Comparison of ENCODE assay signal across 8 cellular contexts in genomic region chr1:208242186-208242585, GRCh38. TPM values are rescaled to one million over a fixed set of nuclear protein-coding genes. Genes with fewer than 3 reads are reported as not detected.
DNase-seq lines count a peak whose midpoint lies in the region; ATAC-seq and TF ChIP-seq lines count a peak whose summit lies in the region.

No MANE protein-coding gene starts in this region.

- no peaks in the 10 kb centered on the region for H3K9me3 Mint-ChIP-seq in CD4-positive, CD25-positive, alpha-beta regulatory T cell

- H3K79me2 ChIP-seq in osteoblast (ENCODE audit: insufficient read depth, low read length): peaks cover 21% of the 10 kb centered on the region

- no peak overlapping the region for H3K27ac ChIP-seq in CD4-positive, CD25-positive, alpha-beta regulatory T cell (ENCODE audit: insufficient read depth, low read length, poor library complexity, severe bottlenecking)
- no peak overlapping the region for H3K27ac ChIP-seq in SJSA1
- H3K27ac ChIP-seq in osteoblast (ENCODE audit: low read depth, low read length): no peak overlapping the region

- no peaks in the 10 kb centered on the region for H3K36me3 Mint-ChIP-seq in CD4-positive, CD25-positive, alpha-beta regulatory T cell

- peak overlapping the region in 3 of 4 donors; percentile 67 to 84 (median 78) for H3K4me3 Mint-ChIP-seq in CD4-positive, CD25-positive, alpha-beta regulatory T cell

- peak overlapping the region; percentile 73 for H3K4me2 ChIP-seq in osteoblast (ENCODE audit: insufficient read depth, low read length)

- no peak for DNase-seq in CD4-positive, CD25-positive, alpha-beta regulatory T cell
- DNase-seq in SJSA1 (ENCODE audit: low read depth in 1 of 2, low spot score in 2 of 2) (no peak), fibroblast of pulmonary artery (ENCODE audit: low read depth) (no peak), osteoblast (ENCODE audit: insufficient read length, low spot score, missing footprints) (no peak), GF-D8 (lab: John Stamatoyannopoulos, UW) (no peak), epidermal melanocyte (ENCODE audit: insufficient read length, low spot score) (no peak), occipital lobe (lab: John Stamatoyannopoulos, UW) (no peak)

- no peak overlapping the region for H2AFZ ChIP-seq in osteoblast (ENCODE audit: low read length)

- H3K27me3 ChIP-seq in CD4-positive, CD25-positive, alpha-beta regulatory T cell (ENCODE audit: control insufficient read depth, insufficient read depth, low read length): peaks cover 26% of the 10 kb centered on the region
- H3K27me3 ChIP-seq in SJSA1 (replicated peaks) (no peaks in the 10 kb centered on the region), osteoblast (ENCODE audit: insufficient read depth, low read length) (no peaks in the 10 kb centered on the region)

- peaks cover 10% of the 10 kb centered on the region for H4K20me1 ChIP-seq in osteoblast (ENCODE audit: insufficient read depth, low read length)

- H3K9me3 ChIP-seq in CD4-positive, CD25-positive, alpha-beta regulatory T cell (ENCODE audit: control insufficient read depth in 2 of 2, low read length in 2 of 2): no peaks in the 10 kb centered on the region
- no peaks in the 10 kb centered on the region for H3K9me3 ChIP-seq in SJSA1 (replicated peaks)
- no peaks in the 10 kb centered on the region for H3K9me3 ChIP-seq in osteoblast (ENCODE audit: low read depth, low read length)

- H3K4me3 ChIP-seq in CD4-positive, CD25-positive, alpha-beta regulatory T cell (ENCODE audit: low read depth, low read length): no peak overlapping the region
- H3K4me3 ChIP-seq in SJSA1 (peak overlapping the region; percentile 80), fibroblast of pulmonary artery (replicated peaks; ENCODE audit: low read depth, low read length) (peak overlapping the region; percentile 81), osteoblast (ENCODE audit: insufficient read depth, low read length) (peak overlapping the region; percentile 84)

- no peak for TF ChIP-seq CTCF in fibroblast of pulmonary artery (IDR thresholded peaks at IDR 0.05; ENCODE audit: low read length, missing control alignments)
- no peak for TF ChIP-seq CTCF in osteoblast (IDR thresholded peaks at IDR 0.05; ENCODE audit: extremely low read depth, low read depth, low read length)

- H3K36me3 ChIP-seq in CD4-positive, CD25-positive, alpha-beta regulatory T cell (ENCODE audit: control insufficient read depth, insufficient read depth, low read length): no peaks in the 10 kb centered on the region
- H3K36me3 ChIP-seq in SJSA1 (peaks cover 24% of the 10 kb centered on the region), osteoblast (ENCODE audit: insufficient read depth, low read length) (no peaks in the 10 kb centered on the region)

- ATAC-seq in CD4-positive, CD25-positive, alpha-beta regulatory T cell (ENCODE audit: low read depth in 2 of 2): no peak
- ATAC-seq in HG02759 (IDR thresholded peaks at IDR 0.05; ENCODE audit: unreplicated experiment): no peak

- H3K27me3 Mint-ChIP-seq in CD4-positive, CD25-positive, alpha-beta regulatory T cell: peaks cover 67% of the 10 kb centered on the region

- H3K4me1 Mint-ChIP-seq in CD4-positive, CD25-positive, alpha-beta regulatory T cell: peaks cover 5 to 21% (median 8%) of the 10 kb centered on the region in 4 donors

- no peak overlapping the region for H3K27ac Mint-ChIP-seq in CD4-positive, CD25-positive, alpha-beta regulatory T cell

- peaks cover 25% of the 10 kb centered on the region for H3K4me1 ChIP-seq in CD4-positive, CD25-positive, alpha-beta regulatory T cell (ENCODE audit: control insufficient read depth, insufficient read depth, low read length, poor library complexity, severe bottlenecking)
- H3K4me1 ChIP-seq in SJSA1 (replicated peaks) (peaks cover 38% of the 10 kb centered on the region), osteoblast (ENCODE audit: insufficient read depth, low read length) (peaks cover 10% of the 10 kb centered on the region)

RNA-seq across cellular contexts. Expression of gene PLXNA2, which starts 2.0 kb away (rescaled TPM):
- 0.62 TPM for total RNA-seq in CD4-positive, CD25-positive, alpha-beta regulatory T cell
- under 1 TPM in 2 of 4 donors, not detected in 2; 0.02 to 0.16 TPM for polyA plus RNA-seq in CD4-positive, CD25-positive, alpha-beta regulatory T cell
- 5.4 and 8.7 TPM in 2 replicates for total RNA-seq in SJSA1 (2014; rRNA removed; shearing (Covaris generic))
- total RNA-seq in osteoblast (2.7 and 3.3 TPM in 2 replicates), occipital lobe (60.7 TPM)
